35 cellular contexts compared by ENCODE assay signal in the genomic region with DNA sequence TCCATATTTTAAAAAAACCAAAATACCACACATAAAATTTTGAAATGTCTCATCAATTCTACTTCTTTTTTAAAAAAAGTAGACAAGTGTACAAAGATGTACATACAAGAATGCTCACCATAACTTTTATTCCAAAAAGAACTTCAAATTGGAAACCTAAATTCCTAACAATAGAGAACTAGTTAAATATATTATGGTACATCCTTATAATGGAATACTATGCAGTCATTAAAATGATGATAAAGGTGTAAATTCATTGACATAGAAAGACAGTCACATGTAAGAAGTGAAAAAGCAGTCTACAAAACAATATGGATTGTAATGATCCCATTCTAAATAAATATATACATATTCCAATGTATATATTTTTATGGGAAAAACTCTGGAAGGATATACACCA.
"Had no signal": no experiment of that assay in that cellular context is flagged by ENCODE, and none has a peak within 500 bp of the region (broad histone marks: within the 10 kb centered on the region; RNA-seq: fewer than 3 reads in every experiment).

No MANE protein-coding gene starts in this region.

- H3K9me3 Mint-ChIP-seq: activated B cell treated with CpG ODN at 0.5 μM for 24 hours; activated CD4-positive, alpha-beta T cell treated with anti-CD3 and anti-CD28 coated beads, Interleukin-2, amount 10 ng/mL, durations not matched to agents 24 days and 14 days; activated naive CD4-positive, alpha-beta T cell treated with anti-CD3 and anti-CD28 coated beads, Interleukin-2, amount 50 U/mL, for 72 hours; activated T-helper 17 cell treated with anti-CD3 and anti-CD28 coated beads, Interleukin-2, amount 50 U/mL, for 72 hours had no signal

- H3K4me3 Mint-ChIP-seq: activated B cell treated with CpG ODN at 0.5 μM for 24 hours; activated CD4-positive, alpha-beta memory T cell treated with anti-CD3 and anti-CD28 coated beads for 36 hours; activated CD4-positive, alpha-beta T cell treated with anti-CD3 and anti-CD28 coated beads, Interleukin-2, amount 10 ng/mL, durations not matched to agents 24 days and 14 days; activated CD8-positive, alpha-beta T cell treated with anti-CD3 and anti-CD28 coated beads for 36 hours; activated naive CD4-positive, alpha-beta T cell treated with anti-CD3 and anti-CD28 coated beads for 36 hours; activated naive CD8-positive, alpha-beta T cell treated with anti-CD3 and anti-CD28 coated beads for 36 hours; activated T-cell treated with anti-CD3 and anti-CD28 coated beads, Interleukin-2, amount 50 U/mL, for 4 hours; activated T-cell treated with anti-CD3 and anti-CD28 coated beads, Interleukin-2, amount 50 U/mL, for 72 hours; activated T-helper 1 cell treated with anti-CD3 and anti-CD28 coated beads, Interleukin-12 subunit alpha, Interleukin-12 subunit beta, Interleukin-2, Interleukin-4 antibody, amounts not matched to agents 30 ng/mL and 10 ng/mL and 1 ng/mL, durations not matched to agents 14 hours and 24 hours and 36 hours; activated T-helper 17 cell treated with anti-CD3 and anti-CD28 coated beads, Interleukin-2, amount 50 U/mL, for 72 hours; brain; T-helper 1 cell treated with Interleukin-12 subunit alpha and Interleukin-12 subunit beta and Interleukin-4 antibody, amounts not matched to agents 30 μg/mL and 1 μg/mL, for 36 hours; T-helper 2 cell treated with Interferon-gamma antibody and Interleukin-4, amounts not matched to agents 5 μg/mL and 100 μg/mL, for 36 hours had no signal

- H3K27me3 ChIP-seq: adrenal gland, breast epithelium had no signal

- H3K27ac ChIP-seq: adrenal gland, breast epithelium, VCaP had no signal

- H3K4me1 Mint-ChIP-seq: brain had no signal

- DNase-seq: activated B cell treated with CpG ODN at 0.5 μM for 24 hours; activated CD4-positive, alpha-beta memory T cell treated with anti-CD3 and anti-CD28 coated beads for 36 hours; activated CD4-positive, alpha-beta T cell treated with anti-CD3 and anti-CD28 coated beads for 4 hours; activated CD4-positive, alpha-beta T cell treated with anti-CD3 and anti-CD28 coated beads, Interleukin-2, amount 10 ng/mL, durations not matched to agents 24 days and 14 days; activated CD4-positive, alpha-beta T cell treated with anti-CD3 and anti-CD28 coated beads, Interleukin-2, amount 50 U/mL, for 1 hour; activated CD4-positive, alpha-beta T cell treated with anti-CD3 and anti-CD28 coated beads, Interleukin-2, amount 50 U/mL, for 4 hours; activated CD4-positive, CD25-positive, alpha-beta regulatory T cell treated with anti-CD3 and anti-CD28 coated beads, Interleukin-2, amount 50 U/mL, for 72 hours; activated CD8-positive, alpha-beta memory T cell treated with anti-CD3 and anti-CD28 coated beads, Interleukin-2, amount 50 U/mL, for 4 hours; activated CD8-positive, alpha-beta T cell treated with anti-CD3 and anti-CD28 coated beads for 36 hours; activated effector memory CD4-positive, alpha-beta T cell treated with anti-CD3 and anti-CD28 coated beads, Interleukin-2, amount 50 U/mL, for 16 hours; activated gamma-delta T cell treated with Interleukin-2 at 50 U/mL for 16 hours; activated naive CD4-positive, alpha-beta T cell; activated naive CD4-positive, alpha-beta T cell treated with anti-CD3 and anti-CD28 coated beads for 36 hours; activated naive CD4-positive, alpha-beta T cell treated with anti-CD3 and anti-CD28 coated beads, Interleukin-2, amount 50 U/mL, for 16 hours; activated naive CD8-positive, alpha-beta T cell treated with anti-CD3 and anti-CD28 coated beads for 36 hours; activated T-cell treated with anti-CD3 and anti-CD28 coated beads for 4 hours; activated T-cell treated with anti-CD3 and anti-CD28 coated beads, Interleukin-2, amount 50 U/mL, for 1 hour; activated T-cell treated with anti-CD3 and anti-CD28 coated beads, Interleukin-2, amount 50 U/mL, for 4 hours; activated T-cell treated with anti-CD3 and anti-CD28 coated beads, Interleukin-2, amount 50 U/mL, for 72 hours; adrenal gland; amniotic stem cell; aorta; central memory CD4-positive, alpha-beta T cell; T-helper 1 cell; T-helper 2 cell; T-helper 9 cell had no signal

- H3K27me3 Mint-ChIP-seq: activated B cell treated with CpG ODN at 0.5 μM for 24 hours; activated CD4-positive, alpha-beta memory T cell treated with anti-CD3 and anti-CD28 coated beads for 36 hours; activated CD4-positive, alpha-beta T cell treated with anti-CD3 and anti-CD28 coated beads, Interleukin-2, amount 10 ng/mL, durations not matched to agents 24 days and 14 days; activated CD8-positive, alpha-beta T cell treated with anti-CD3 and anti-CD28 coated beads for 36 hours; activated naive CD8-positive, alpha-beta T cell treated with anti-CD3 and anti-CD28 coated beads for 36 hours; activated T-helper 17 cell treated with anti-CD3 and anti-CD28 coated beads, Interleukin-2, amount 50 U/mL, for 72 hours had no signal

- H3K9me3 ChIP-seq: adrenal gland had no signal

- H3K4me3 ChIP-seq: adrenal gland, breast epithelium had no signal

- H3K4me1 ChIP-seq: adrenal gland, breast epithelium had no signal

- FAIRE-seq: TTC549 had no signal

- H3K27ac Mint-ChIP-seq: activated B cell treated with CpG ODN at 0.5 μM for 24 hours; activated CD4-positive, alpha-beta memory T cell treated with anti-CD3 and anti-CD28 coated beads for 36 hours; activated CD4-positive, alpha-beta T cell treated with anti-CD3 and anti-CD28 coated beads, Interleukin-2, amount 10 ng/mL, durations not matched to agents 24 days and 14 days; activated CD8-positive, alpha-beta T cell treated with anti-CD3 and anti-CD28 coated beads for 36 hours; activated naive CD4-positive, alpha-beta T cell treated with anti-CD3 and anti-CD28 coated beads for 36 hours; activated naive CD4-positive, alpha-beta T cell treated with anti-CD3 and anti-CD28 coated beads, Interleukin-2, amount 50 U/mL, for 72 hours; activated T-cell treated with anti-CD3 and anti-CD28 coated beads, Interleukin-2, amount 50 U/mL, for 72 hours; activated T-helper 1 cell treated with anti-CD3 and anti-CD28 coated beads, Interleukin-12 subunit alpha, Interleukin-12 subunit beta, Interleukin-2, Interleukin-4 antibody, amounts not matched to agents 30 ng/mL and 10 ng/mL and 1 ng/mL, durations not matched to agents 14 hours and 24 hours and 36 hours; activated T-helper 17 cell treated with anti-CD3 and anti-CD28 coated beads, Interleukin-2, amount 50 U/mL, for 72 hours; brain; T-helper 1 cell treated with Interleukin-12 subunit alpha and Interleukin-12 subunit beta and Interleukin-4 antibody, amounts not matched to agents 30 μg/mL and 1 μg/mL, for 36 hours; T-helper 2 cell treated with Interferon-gamma antibody and Interleukin-4, amounts not matched to agents 5 μg/mL and 100 μg/mL, for 36 hours had no signal

- H3K36me3 ChIP-seq: adrenal gland, breast epithelium had no signal
